ENCODE assay signal across 8 cellular contexts in genomic region chr5:147578228-147579024, GRCh38.
DNase-seq lines count a peak whose midpoint lies in the region; ATAC-seq, FAIRE-seq and TF ChIP-seq lines count a peak whose summit lies in the region.

No MANE protein-coding gene starts in this region.

- ATAC-seq in HG02973 (IDR thresholded peaks at IDR 0.05; ENCODE audit: unreplicated experiment) = no peak

- DNase-seq in GM19239 (ENCODE audit: insufficient read length, low spot score) (no peak), NCI-H345 treated with DMSO at 0.1 percent for 48 hours (lab: John Stamatoyannopoulos, UW; ENCODE audit: unreplicated experiment) (peak; percentile 81), T47D (ENCODE audit: low read depth in 1 of 2, low spot score in 1 of 2) (peak; percentile 30 to 72), medulla oblongata (ENCODE audit: extremely low spot score) (peak; percentile 70), HuH-7.5 (ENCODE audit: low spot score) (no peak)
- DNase-seq in stimulated activated naive CD4-positive, alpha-beta T cell treated with Interleukin-2 at 50 U/mL for 16 hours (lab: John Stamatoyannopoulos, UW) = no peak

- no peak overlapping the region for H3K27ac ChIP-seq in 22Rv1

- in situ Hi-C loops in T47D (cut with HindIII; ENCODE audit: low pct_unique_long_range_greater_than_20kb, low sequenced_read_pairs) = no loop called here

- FAIRE-seq in GM19239 (lab: Jason Lieb, UNC) = peak; percentile 37

- peak; percentile 78 for TF ChIP-seq CTCF in 22Rv1 (IDR thresholded peaks at IDR 0.05)

Comparison
In these comparisons a context has a peak if more than half of its experiments do, and no peak if none do; other contexts are left out.
1. DNase-seq: peak in NCI-H345 treated with DMSO at 0.1 percent for 48 hours (single experiment), T47D (2 of 2) and medulla oblongata (single experiment); none in GM19239 (single experiment), stimulated activated naive CD4-positive, alpha-beta T cell treated with Interleukin-2 at 50 U/mL for 16 hours (single experiment) and HuH-7.5 (single experiment).